8 cellular contexts compared by ENCODE assay signal in genomic region chr17:29589524-29590260, GRCh38. TPM values are rescaled to one million over a fixed set of nuclear protein-coding genes. Genes with fewer than 3 reads are reported as not detected.
DNase-seq lines count a peak whose midpoint lies in the region; ATAC-seq and TF ChIP-seq lines count a peak whose summit lies in the region.

TSS of gene GIT1 (minus strand) at chr17:29589648. CDS start at chr17:29589378, 270 bp downstream.

- peaks cover 41% of the 10 kb centered on the region for H3K4me1 Mint-ChIP-seq in Calu3 (ENCODE audit: low read depth, unreplicated experiment)
- H3K4me1 Mint-ChIP-seq in nephron progenitor cell = peaks cover 65% of the 10 kb centered on the region

- no peaks in the 10 kb centered on the region for H3K9me3 ChIP-seq in RWPE2 (ENCODE audit: severe bottlenecking)

- CTCF ChIA-PET in Calu3 (lab: Charles Lee) = no interaction called here

- TF ChIP-seq CTCF in Calu3 (IDR thresholded peaks at IDR 0.05; ENCODE audit: unreplicated experiment) (peak; percentile 11), RWPE2 (IDR thresholded peaks at IDR 0.05; ENCODE audit: poor library complexity, severe bottlenecking) (no peak), nephron progenitor cell (IDR thresholded peaks at IDR 0.05) (no peak)

- H3K4me3 ChIP-seq in RWPE2 (ENCODE audit: severe bottlenecking) = peak within 1 kb of the TSS; percentile 79

- intact Hi-C loops in Calu3 (cut with micrococcal nuclease; ENCODE audit: unreplicated experiment) = no loop called here

- no peaks in the 10 kb centered on the region for H3K27me3 Mint-ChIP-seq in Calu3 (ENCODE audit: unreplicated experiment)
- H3K27me3 Mint-ChIP-seq in nephron progenitor cell (ENCODE audit: low read depth, poor library complexity) = peaks cover 13% of the 10 kb centered on the region

- ATAC-seq in GM21619 (IDR thresholded peaks at IDR 0.05; ENCODE audit: unreplicated experiment) (peak; percentile 40), RWPE2 (ENCODE audit: low read depth) (peak; percentile 38)

- peak; percentile 91 for DNase-seq in Calu3
- DNase-seq in Kasumi-1 (lab: John Stamatoyannopoulos, UW) = peak; percentile 58 to 71
- DNase-seq in RWPE2 (ENCODE audit: low spot score) = no peak
- DNase-seq in activated gamma-delta T cell (lab: John Stamatoyannopoulos, UW) = peak; percentile 78
- DNase-seq in fibroblast of the conjunctiva (ENCODE audit: low read depth) = peak; percentile 65
- DNase-seq in nephron progenitor cell = peak; percentile 89
- DNase-seq in stromal cell of bone marrow (ENCODE audit: low read depth) = peak; percentile 76

- H3K4me3 Mint-ChIP-seq in Calu3 (ENCODE audit: low read depth, unreplicated experiment) (peak within 1 kb of the TSS; percentile 79), nephron progenitor cell (peak within 1 kb of the TSS; percentile 89)

- H3K27me3 ChIP-seq in RWPE2 (ENCODE audit: insufficient read depth, poor library complexity, severe bottlenecking) = no peaks in the 10 kb centered on the region

- H3K9me3 Mint-ChIP-seq in Calu3 (ENCODE audit: low read depth, unreplicated experiment) (no peaks in the 10 kb centered on the region), nephron progenitor cell (no peaks in the 10 kb centered on the region)

- no TSS peak for BruUV-seq in Calu3 (replicated peaks; lab: Mats Ljungman, UMichigan)

- H3K27ac Mint-ChIP-seq in Calu3 (ENCODE audit: unreplicated experiment) (peak within 1 kb of the TSS; percentile 78), nephron progenitor cell (no peak within 1 kb of the TSS)

- H3K27ac ChIP-seq in RWPE2 (ENCODE audit: poor library complexity, severe bottlenecking) = peak within 1 kb of the TSS; percentile 80

- peaks cover 45% of the 10 kb centered on the region for H3K4me1 ChIP-seq in RWPE2 (ENCODE audit: insufficient read depth, poor library complexity, severe bottlenecking)

- H3K36me3 ChIP-seq in RWPE2 (ENCODE audit: low read depth) = no peaks in the 10 kb centered on the region

- H3K36me3 Mint-ChIP-seq in Calu3 (ENCODE audit: insufficient read depth, unreplicated experiment) (peaks cover 60% of the 10 kb centered on the region), nephron progenitor cell (ENCODE audit: low read depth) (no peaks in the 10 kb centered on the region)

RNA-seq across cellular contexts. Expression of gene GIT1, which starts in this region (rescaled TPM):
- total RNA-seq in Calu3 (2022) = 46.3 and 47.7 TPM in 2 replicates
